10 cellular contexts compared by ENCODE assay signal in genomic region chr2:164877927-164878326, GRCh38.
"Had no signal": no experiment of that assay in that cellular context is flagged by ENCODE, and none has a peak within 500 bp of the region (broad histone marks: within the 10 kb centered on the region; RNA-seq: fewer than 3 reads in every experiment).

No MANE protein-coding gene starts in this region.

- H3K4me3 ChIP-seq: GM23248, HAP-1, K562 had no signal

- DNase-seq: GM23248, GOT3, H7, HFFc6, IMR-90 had no signal

- H3K4me2 ChIP-seq: KMS-11 had no signal

- FAIRE-seq: HTR-8/SVneo, K562 had no signal

- ATAC-seq: HCT116, K562 had no signal

- H3K9me3 ChIP-seq: HAP-1 had no signal

- H3K9ac ChIP-seq: GM23248, KMS-11 had no signal

- H2AFZ ChIP-seq: GM23248 had no signal

- H3K36me3 ChIP-seq: HAP-1 had no signal

- H3K27ac ChIP-seq: GM23248, KMS-11 had no signal
